21 cellular contexts compared by ENCODE assay signal in the genomic region with DNA sequence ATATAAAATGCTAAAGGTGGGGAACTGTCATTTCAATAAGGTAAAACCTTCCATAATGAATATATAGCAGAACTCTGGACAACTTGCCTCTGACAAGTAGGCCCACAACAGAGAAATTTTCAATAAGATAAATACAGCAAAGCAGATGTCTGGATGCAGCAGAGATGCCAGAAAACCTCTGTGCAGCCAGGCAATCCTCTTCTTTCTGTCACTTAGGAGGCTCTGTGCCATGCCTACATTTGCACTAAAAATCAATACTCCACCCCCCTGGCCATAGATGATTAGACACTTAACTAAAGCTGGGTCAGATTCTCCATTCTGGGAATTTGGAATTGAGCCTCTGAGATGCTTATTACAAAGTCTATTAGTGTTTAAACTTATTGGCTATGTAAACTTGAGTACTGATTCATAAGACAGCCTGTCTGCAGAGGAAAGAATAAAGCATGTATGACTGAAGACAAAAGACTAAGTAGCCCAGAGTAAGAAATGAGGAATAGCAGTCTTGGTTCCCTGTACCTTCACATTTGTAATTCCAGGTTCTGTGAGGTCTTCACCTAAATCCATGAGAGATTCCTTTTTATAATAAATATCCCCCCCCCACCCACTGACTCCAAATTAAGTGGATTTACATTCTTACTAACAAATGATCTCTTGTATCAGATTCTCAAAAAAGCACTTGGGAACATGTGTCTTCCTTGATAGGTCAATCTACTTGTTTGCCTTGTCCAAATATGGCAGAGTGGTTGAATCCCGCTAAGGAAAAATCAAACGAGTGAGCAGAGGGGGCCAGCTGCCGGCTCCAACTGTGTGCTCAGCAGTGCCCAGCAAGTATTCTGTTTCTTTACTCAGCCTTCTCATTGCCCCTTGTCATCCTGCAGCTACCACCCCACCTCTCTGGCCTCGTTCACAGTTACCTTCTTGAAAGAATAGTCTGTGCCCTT. TPM values are rescaled to one million over a fixed set of nuclear protein-coding genes. Genes with fewer than 3 reads are reported as not detected.
A peak's percentile ranks its signal among the peaks of the same experiment; 100 is the strongest.
DNase-seq lines count a peak whose midpoint lies in the region; ATAC-seq and TF ChIP-seq lines count a peak whose summit lies in the region.
"Had no signal": no experiment of that assay in that cellular context is flagged by ENCODE, and none has a peak within 500 bp of the region (broad histone marks: within the 10 kb centered on the region; RNA-seq: fewer than 3 reads in every experiment).

No MANE protein-coding gene starts in this region.

- peaks cover 1 to 4% of the 10 kb centered on the region in 2 donors for H3K36me3 Mint-ChIP-seq in activated T-cell treated with anti-CD3 and anti-CD28 coated beads, Interleukin-2, amount 50 U/mL, for 72 hours (ENCODE audit: insufficient read depth in 2 of 2)
- peaks cover 39% of the 10 kb centered on the region for H3K36me3 Mint-ChIP-seq in activated T-cell treated with anti-CD3 and anti-CD28 coated beads, Interleukin-2, amount 50 U/mL, for 24 hours (ENCODE audit: low read depth)
- peaks cover 10% of the 10 kb centered on the region for H3K36me3 Mint-ChIP-seq in T-helper 17 cell (ENCODE audit: low read depth)
- H3K36me3 Mint-ChIP-seq in stimulated activated effector memory CD8-positive, alpha-beta T cell treated with anti-CD3 and anti-CD28 coated beads, Interleukin-12 subunit alpha, Interleukin-12 subunit beta, amount 100 ng/mL, for 72 hours: peaks cover 37% of the 10 kb centered on the region

- H3K4me3 Mint-ChIP-seq in activated T-cell treated with anti-CD3 and anti-CD28 coated beads, Interleukin-2, amount 50 U/mL, for 72 hours: no peak overlapping the region
- H3K4me3 Mint-ChIP-seq in activated T-cell treated with anti-CD3 and anti-CD28 coated beads, Interleukin-2, amount 50 U/mL, for 24 hours: no peak overlapping the region
- H3K4me3 Mint-ChIP-seq in T-helper 17 cell: no peak overlapping the region
- no peak overlapping the region for H3K4me3 Mint-ChIP-seq in stimulated activated effector memory CD8-positive, alpha-beta T cell treated with anti-CD3 and anti-CD28 coated beads, Interleukin-12 subunit alpha, Interleukin-12 subunit beta, amount 100 ng/mL, for 72 hours
- H3K4me3 Mint-ChIP-seq: T-helper 1 cell treated with Interleukin-12 subunit alpha and Interleukin-12 subunit beta and Interleukin-4 antibody, amounts not matched to agents 30 μg/mL and 1 μg/mL, for 36 hours had no signal

- TF ChIP-seq CTCF in MM.1S (IDR thresholded peaks at IDR 0.05; ENCODE audit: low read length): no peak

- H3K9ac ChIP-seq in MM.1S (ENCODE audit: low read length): no peak overlapping the region

- H3K27ac Mint-ChIP-seq in activated T-cell treated with anti-CD3 and anti-CD28 coated beads, Interleukin-2, amount 50 U/mL, for 72 hours: peak overlapping the region; percentile 2
- H3K27ac Mint-ChIP-seq in activated T-cell treated with anti-CD3 and anti-CD28 coated beads, Interleukin-2, amount 50 U/mL, for 24 hours: no peak overlapping the region
- peak overlapping the region; percentile 35 for H3K27ac Mint-ChIP-seq in T-helper 17 cell
- H3K27ac Mint-ChIP-seq in stimulated activated effector memory CD8-positive, alpha-beta T cell treated with anti-CD3 and anti-CD28 coated beads, Interleukin-12 subunit alpha, Interleukin-12 subunit beta, amount 100 ng/mL, for 72 hours: peak overlapping the region; percentile 18
- H3K27ac Mint-ChIP-seq: T-helper 1 cell treated with Interleukin-12 subunit alpha and Interleukin-12 subunit beta and Interleukin-4 antibody, amounts not matched to agents 30 μg/mL and 1 μg/mL, for 36 hours had no signal

- H3K4me1 ChIP-seq in MM.1S (ENCODE audit: low read length): peaks cover 33% of the 10 kb centered on the region
- H3K4me1 ChIP-seq: HAP-1 had no signal

- H3K4me2 ChIP-seq in MM.1S (ENCODE audit: low read depth, low read length): peak overlapping the region; percentile 25

- H3K4me1 Mint-ChIP-seq in activated T-cell treated with anti-CD3 and anti-CD28 coated beads, Interleukin-2, amount 50 U/mL, for 72 hours (ENCODE audit: low read depth): no peaks in the 10 kb centered on the region
- H3K4me1 Mint-ChIP-seq in activated T-cell treated with anti-CD3 and anti-CD28 coated beads, Interleukin-2, amount 50 U/mL, for 24 hours (ENCODE audit: low read depth): peaks cover 16% of the 10 kb centered on the region
- peaks cover 29% of the 10 kb centered on the region for H3K4me1 Mint-ChIP-seq in T-helper 17 cell
- peaks cover 57% of the 10 kb centered on the region for H3K4me1 Mint-ChIP-seq in stimulated activated effector memory CD8-positive, alpha-beta T cell treated with anti-CD3 and anti-CD28 coated beads, Interleukin-12 subunit alpha, Interleukin-12 subunit beta, amount 100 ng/mL, for 72 hours

- H2AFZ ChIP-seq in MM.1S (ENCODE audit: low read length): no peak overlapping the region

- no peaks in the 10 kb centered on the region for H3K27me3 ChIP-seq in MM.1S (replicated peaks; ENCODE audit: insufficient read depth, low read length)

- H3K27me3 Mint-ChIP-seq in activated T-cell treated with anti-CD3 and anti-CD28 coated beads, Interleukin-2, amount 50 U/mL, for 72 hours (ENCODE audit: low read depth): no peaks in the 10 kb centered on the region
- no peaks in the 10 kb centered on the region for H3K27me3 Mint-ChIP-seq in activated T-cell treated with anti-CD3 and anti-CD28 coated beads, Interleukin-2, amount 50 U/mL, for 24 hours
- H3K27me3 Mint-ChIP-seq in T-helper 17 cell: no peaks in the 10 kb centered on the region

- ATAC-seq in activated T-cell treated with anti-CD3 and anti-CD28 coated beads, Interleukin-2, amount 50 U/mL, for 72 hours (replicated peaks in 1 of 2): no peak
- no peak for ATAC-seq in T-helper 17 cell
- no peak for ATAC-seq in stimulated activated effector memory CD8-positive, alpha-beta T cell treated with anti-CD3 and anti-CD28 coated beads, Interleukin-12 subunit alpha, Interleukin-12 subunit beta, amount 100 ng/mL, for 72 hours

- H3K27ac ChIP-seq in MM.1S (ENCODE audit: low read length): no peak overlapping the region; the same call in 1 of the 2 replicates
- H3K27ac ChIP-seq: C4-2B, HL-60 had no signal

- H3K9me2 ChIP-seq in MM.1S (replicated peaks; ENCODE audit: insufficient read depth, low read length): no peaks in the 10 kb centered on the region

- 0 out of 2 replicates have a peak, but pooled peaks cover 3% of the 10 kb centered on the region for H3K36me3 ChIP-seq in MM.1S (replicated peaks; ENCODE audit: insufficient read depth, low read length)
- H3K36me3 ChIP-seq: HAP-1 had no signal

- no peaks in the 10 kb centered on the region for H3K9me3 Mint-ChIP-seq in activated T-cell treated with anti-CD3 and anti-CD28 coated beads, Interleukin-2, amount 50 U/mL, for 72 hours
- H3K9me3 Mint-ChIP-seq in activated T-cell treated with anti-CD3 and anti-CD28 coated beads, Interleukin-2, amount 50 U/mL, for 24 hours: no peaks in the 10 kb centered on the region
- H3K9me3 Mint-ChIP-seq in stimulated activated effector memory CD8-positive, alpha-beta T cell treated with anti-CD3 and anti-CD28 coated beads, Interleukin-12 subunit alpha, Interleukin-12 subunit beta, amount 100 ng/mL, for 72 hours: no peaks in the 10 kb centered on the region
- H3K9me3 Mint-ChIP-seq: T-helper 1 cell treated with Interleukin-12 subunit alpha and Interleukin-12 subunit beta and Interleukin-4 antibody, amounts not matched to agents 30 μg/mL and 1 μg/mL, for 36 hours had no signal

- peaks cover 98% of the 10 kb centered on the region for H3K79me2 ChIP-seq in MM.1S (ENCODE audit: low read length)

- H3K9me3 ChIP-seq in MM.1S (replicated peaks; ENCODE audit: insufficient read depth, low read length) (no peaks in the 10 kb centered on the region), T-helper 17 cell (ENCODE audit: control insufficient read depth, low read length, poor library complexity, severe bottlenecking) (no peaks in the 10 kb centered on the region)
- H3K9me3 ChIP-seq: HAP-1 had no signal

- 0 out of 2 replicates have a peak, but pooled peaks cover 3% of the 10 kb centered on the region for H3F3A ChIP-seq in MM.1S (ENCODE audit: insufficient read depth, low read length)

- no peak for DNase-seq in activated T-cell treated with anti-CD3 and anti-CD28 coated beads, Interleukin-2, amount 50 U/mL, for 72 hours
- no peak for DNase-seq in activated T-cell treated with anti-CD3 and anti-CD28 coated beads, Interleukin-2, amount 50 U/mL, for 24 hours
- DNase-seq in MM.1S: no peak
- no peak for DNase-seq in T-helper 17 cell
- DNase-seq in stimulated activated effector memory CD8-positive, alpha-beta T cell treated with anti-CD3 and anti-CD28 coated beads, Interleukin-12 subunit alpha, Interleukin-12 subunit beta, amount 100 ng/mL, for 72 hours (ENCODE audit: low spot score in 2 of 2): no peak
- no peak for DNase-seq in NCI-H510A treated with DMSO at 0.1 percent for 48 hours (lab: John Stamatoyannopoulos, UW)
- no peak for DNase-seq in A172 (ENCODE audit: low spot score)
- DNase-seq: ACHN, GDM1, NCI-H1105 treated with DMSO at 0.1 percent for 48 hours, NCI-H1694, NCI-H2107, NCI-H345, NCI-H526 treated with DMSO at 0.1 percent for 48 hours, OCI-M1, RPMI8226, SHP77 treated with DMSO at 0.1 percent for 48 hours had no signal

- peaks cover 7% of the 10 kb centered on the region; the same call in 1 of the 2 replicates for H4K20me1 ChIP-seq in MM.1S (ENCODE audit: insufficient read depth, low read length)

- H3K4me3 ChIP-seq in MM.1S (ENCODE audit: low read length): no peak overlapping the region
- H3K4me3 ChIP-seq: HAP-1 had no signal

RNA-seq across cellular contexts. Expression of a gene that starts 20.4 kb away (rescaled TPM):
- 10 to 100 TPM; 25.2 to 26.6 TPM for total RNA-seq in activated T-cell treated with anti-CD3 and anti-CD28 coated beads, Interleukin-2, amount 50 U/mL, for 72 hours
- total RNA-seq in T-helper 17 cell: 10 to 100 TPM; 14.2 to 19.6 TPM
- total RNA-seq in A172 (2014; rRNA removed; shearing (Covaris generic)): 5.7 and 6.3 TPM in 2 replicates
